Comparison of ENCODE assay signal across 21 cellular contexts in genomic region chr1:78035121-78035520, GRCh38. TPM values are rescaled to one million over a fixed set of nuclear protein-coding genes. Genes with fewer than 3 reads are reported as not detected.
"Had no signal": no experiment of that assay in that cellular context is flagged by ENCODE, and none has a peak within 500 bp of the region (broad histone marks: within the 10 kb centered on the region; RNA-seq: fewer than 3 reads in every experiment).

No MANE protein-coding gene starts in this region.

- DNase-seq: activated CD4-positive, alpha-beta T cell treated with anti-CD3 and anti-CD28 coated beads for 36 hours; activated CD4-positive, alpha-beta T cell treated with anti-CD3 and anti-CD28 coated beads, Interleukin-2, amount 50 U/mL, for 48 hours; activated T-cell treated with anti-CD3 and anti-CD28 coated beads for 4 hours; amniotic stem cell; dermis blood vessel endothelial cell; effector memory CD4-positive, alpha-beta T cell; kidney; left lung; nephron progenitor cell; nucleus accumbens; spleen; stimulated activated CD4-positive, alpha-beta T cell treated with anti-CD3 and anti-CD28 coated beads, Interleukin-4, amount 100 ng/mL, for 4 hours; upper lobe of right lung had no signal

- H3K36me3 Mint-ChIP-seq: activated naive CD8-positive, alpha-beta T cell; stimulated activated memory B cell treated with anti-CD40 and anti-IgM and Interleukin-4, amounts not matched to agents 10 μg/mL and 1 μg/mL and 100 μg/mL, for 72 hours; WTC11 had no signal

- H3K4me3 Mint-ChIP-seq: activated CD4-positive, alpha-beta T cell treated with anti-CD3 and anti-CD28 coated beads for 36 hours; activated naive CD8-positive, alpha-beta T cell; nephron progenitor cell; stimulated activated memory B cell treated with anti-CD40 and anti-IgM and Interleukin-4, amounts not matched to agents 10 μg/mL and 1 μg/mL and 100 μg/mL, for 72 hours; T-helper 2 cell treated with Interferon-gamma antibody and Interleukin-4, amounts not matched to agents 5 μg/mL and 100 μg/mL, for 36 hours; WTC11 had no signal

- H3K9me3 ChIP-seq: left lung, right atrium auricular region, spleen, upper lobe of right lung had no signal

- ATAC-seq: activated CD4-positive, alpha-beta T cell treated with anti-CD3 and anti-CD28 coated beads for 36 hours; left lung; stimulated activated memory B cell treated with anti-CD40 and anti-IgM and Interleukin-4, amounts not matched to agents 10 μg/mL and 1 μg/mL and 100 μg/mL, for 72 hours; upper lobe of right lung; WTC11 had no signal

- H3K4me1 Mint-ChIP-seq: WTC11 had no signal

- H3K27me3 ChIP-seq: left lung, right atrium auricular region, spleen, upper lobe of right lung had no signal

- H3K27me3 Mint-ChIP-seq: progenitor cell of endocrine pancreas; stimulated activated memory B cell treated with anti-CD40 and anti-IgM and Interleukin-4, amounts not matched to agents 10 μg/mL and 1 μg/mL and 100 μg/mL, for 72 hours had no signal

- H3K27ac ChIP-seq: cardiac muscle cell, left lung, right atrium auricular region, upper lobe of right lung had no signal

- FAIRE-seq: endothelial cell of umbilical vein had no signal

- H3K27ac Mint-ChIP-seq: activated CD4-positive, alpha-beta T cell treated with anti-CD3 and anti-CD28 coated beads for 36 hours; activated naive CD8-positive, alpha-beta T cell; nephron progenitor cell; progenitor cell of endocrine pancreas; stimulated activated memory B cell treated with anti-CD40 and anti-IgM and Interleukin-4, amounts not matched to agents 10 μg/mL and 1 μg/mL and 100 μg/mL, for 72 hours; T-helper 2 cell treated with Interferon-gamma antibody and Interleukin-4, amounts not matched to agents 5 μg/mL and 100 μg/mL, for 36 hours; WTC11 had no signal

- H3K4me1 ChIP-seq: left lung, upper lobe of right lung had no signal

- H3K9me3 Mint-ChIP-seq: nephron progenitor cell; stimulated activated memory B cell treated with anti-CD40 and anti-IgM and Interleukin-4, amounts not matched to agents 10 μg/mL and 1 μg/mL and 100 μg/mL, for 72 hours; T-helper 2 cell treated with Interferon-gamma antibody and Interleukin-4, amounts not matched to agents 5 μg/mL and 100 μg/mL, for 36 hours; WTC11 had no signal

- H3K4me3 ChIP-seq: cardiac muscle cell, left lung, right atrium auricular region, spleen, upper lobe of right lung had no signal

- H3K36me3 ChIP-seq: cardiac muscle cell, left lung, right atrium auricular region, spleen, upper lobe of right lung had no signal

RNA-seq across cellular contexts. Expression of gene GIPC2, which starts 10.6 kb away (rescaled TPM):
- polyA plus RNA-seq: cardiac muscle cell had no signal
